ENCODE assay signal across 8 cellular contexts in genomic region chr6:128491643-128492206, GRCh38. TPM values are rescaled to one million over a fixed set of nuclear protein-coding genes. Genes with fewer than 3 reads are reported as not detected.
DNase-seq lines count a peak whose midpoint lies in the region; ATAC-seq, FAIRE-seq and TF ChIP-seq lines count a peak whose summit lies in the region.

No MANE protein-coding gene starts in this region.

- peak overlapping the region; percentile 24 for H2AFZ ChIP-seq in hepatocyte

- DNase-seq in GM12891 (ENCODE audit: insufficient read length, low spot score), result no peak
- no peak for DNase-seq in activated CD8-positive, alpha-beta T cell treated with anti-CD3 and anti-CD28 coated beads, Interleukin-2, amount 10 ng/mL, durations not matched to agents 7 days and 5 days
- DNase-seq in hepatocyte (ENCODE audit: low spot score), result no peak
- DNase-seq in stimulated activated naive CD8-positive, alpha-beta T cell treated with anti-CD3 and anti-CD28 coated beads, Interleukin-15, amount 100 ng/mL, for 72 hours, result no peak
- DNase-seq in RWPE1 (ENCODE audit: low spot score), result no peak
- no peak for DNase-seq in activated naive CD4-positive, alpha-beta T cell (lab: John Stamatoyannopoulos, UW)

- FAIRE-seq in GM12891 (lab: Jason Lieb, UNC), result peak; percentile 69

- no peak overlapping the region for H3K4me3 ChIP-seq in hepatocyte

- H4K20me1 ChIP-seq in hepatocyte (ENCODE audit: insufficient read depth, poor library complexity, severe bottlenecking), result peaks cover 3% of the 10 kb centered on the region

- H3K4me3 Mint-ChIP-seq in activated CD8-positive, alpha-beta T cell treated with anti-CD3 and anti-CD28 coated beads, Interleukin-2, amount 10 ng/mL, durations not matched to agents 7 days and 5 days, result peak overlapping the region; percentile 26
- H3K4me3 Mint-ChIP-seq in stimulated activated naive CD8-positive, alpha-beta T cell treated with anti-CD3 and anti-CD28 coated beads, Interleukin-15, amount 100 ng/mL, for 72 hours, result peak overlapping the region; percentile 34 to 75

- no peak for TF ChIP-seq POLR2A in GM12891 (IDR thresholded peaks at IDR 0.05; ENCODE audit: low read depth, low read length)

- H3K27me3 Mint-ChIP-seq in activated CD8-positive, alpha-beta T cell treated with anti-CD3 and anti-CD28 coated beads, Interleukin-2, amount 10 ng/mL, durations not matched to agents 7 days and 5 days (ENCODE audit: low read depth), result no peaks in the 10 kb centered on the region
- no peaks in the 10 kb centered on the region for H3K27me3 Mint-ChIP-seq in stimulated activated naive CD8-positive, alpha-beta T cell treated with anti-CD3 and anti-CD28 coated beads, Interleukin-15, amount 100 ng/mL, for 72 hours

- POLR2A ChIA-PET in activated CD8-positive, alpha-beta T cell treated with anti-CD3 and anti-CD28 coated beads, Interleukin-2, amount 10 ng/mL, durations not matched to agents 7 days and 5 days (lab: Charles Lee), result interaction anchor here (0.8 kb wide), 1 partner anchor 12 kb away, joined by 3 read pairs; no protein-coding TSS in a partner anchor
- POLR2A ChIA-PET in RWPE1 (lab: Yijun Ruan, JAX; ENCODE audit: low non-redundant PET), result no interaction called here

- CTCF ChIA-PET in activated CD8-positive, alpha-beta T cell treated with anti-CD3 and anti-CD28 coated beads, Interleukin-2, amount 10 ng/mL, durations not matched to agents 7 days and 5 days (lab: Charles Lee), result no interaction called here
- CTCF ChIA-PET in RWPE1 (lab: Yijun Ruan, JAX), result no interaction called here

- H3K27ac ChIP-seq in hepatocyte (peak overlapping the region; percentile 82), RWPE1 (no peak overlapping the region)

- H3K9me3 ChIP-seq in hepatocyte (ENCODE audit: low read depth), result no peaks in the 10 kb centered on the region

- H3K4me1 Mint-ChIP-seq in activated CD8-positive, alpha-beta T cell treated with anti-CD3 and anti-CD28 coated beads, Interleukin-2, amount 10 ng/mL, durations not matched to agents 7 days and 5 days (ENCODE audit: low read depth), result peaks cover 3% of the 10 kb centered on the region
- H3K4me1 Mint-ChIP-seq in stimulated activated naive CD8-positive, alpha-beta T cell treated with anti-CD3 and anti-CD28 coated beads, Interleukin-15, amount 100 ng/mL, for 72 hours, result peaks cover 6% of the 10 kb centered on the region

- no peak overlapping the region for H3K27ac Mint-ChIP-seq in activated CD8-positive, alpha-beta T cell treated with anti-CD3 and anti-CD28 coated beads, Interleukin-2, amount 10 ng/mL, durations not matched to agents 7 days and 5 days
- H3K27ac Mint-ChIP-seq in stimulated activated naive CD8-positive, alpha-beta T cell treated with anti-CD3 and anti-CD28 coated beads, Interleukin-15, amount 100 ng/mL, for 72 hours, result peak overlapping the region in 1 of 2 donors; percentile 55

- no peaks in the 10 kb centered on the region for H3K9me3 Mint-ChIP-seq in activated CD8-positive, alpha-beta T cell treated with anti-CD3 and anti-CD28 coated beads, Interleukin-2, amount 10 ng/mL, durations not matched to agents 7 days and 5 days (ENCODE audit: insufficient read depth)
- H3K9me3 Mint-ChIP-seq in stimulated activated naive CD8-positive, alpha-beta T cell treated with anti-CD3 and anti-CD28 coated beads, Interleukin-15, amount 100 ng/mL, for 72 hours, result no peaks in the 10 kb centered on the region

- peaks cover 7% of the 10 kb centered on the region for H3K4me1 ChIP-seq in hepatocyte (ENCODE audit: insufficient read depth)

- H3K36me3 Mint-ChIP-seq in activated CD8-positive, alpha-beta T cell treated with anti-CD3 and anti-CD28 coated beads, Interleukin-2, amount 10 ng/mL, durations not matched to agents 7 days and 5 days (ENCODE audit: low read depth), result no peaks in the 10 kb centered on the region

- H3K27me3 ChIP-seq in hepatocyte, result no peaks in the 10 kb centered on the region

- TF ChIP-seq CTCF in hepatocyte (IDR thresholded peaks at IDR 0.05; ENCODE audit: poor library complexity) (no peak), RWPE1 (conservative IDR thresholded peaks at IDR 0.05; ENCODE audit: low read depth) (no peak)

- peak overlapping the region; percentile 70 for H3K4me2 ChIP-seq in hepatocyte

- peak; percentile 43 for ATAC-seq in HG03097 (IDR thresholded peaks at IDR 0.05; ENCODE audit: low FRiP score, unreplicated experiment)
- peak; percentile 51 for ATAC-seq in activated CD8-positive, alpha-beta T cell treated with anti-CD3 and anti-CD28 coated beads, Interleukin-2, amount 10 ng/mL, durations not matched to agents 7 days and 5 days
- no peak for ATAC-seq in stimulated activated naive CD8-positive, alpha-beta T cell treated with anti-CD3 and anti-CD28 coated beads, Interleukin-15, amount 100 ng/mL, for 72 hours
- no peak for ATAC-seq in GM18873 (IDR thresholded peaks at IDR 0.05; ENCODE audit: low FRiP score, unreplicated experiment)

- H3K9me2 ChIP-seq in hepatocyte (replicated peaks; ENCODE audit: insufficient read depth), result no peaks in the 10 kb centered on the region

- 66% methylated on average over 8 of the region's 8 CpGs for WGBS in hepatocyte (ENCODE audit: low lambda C conversion rate, missing lambda C conversion rate)

- H3K36me3 ChIP-seq in hepatocyte (replicated peaks; ENCODE audit: insufficient read depth, low read depth), result no peaks in the 10 kb centered on the region

- H3K79me2 ChIP-seq in hepatocyte, result peaks cover 88% of the 10 kb centered on the region

TF ChIP-seq in GM12891, 5 proteins besides CTCF, POLR2A, EP300 and RAD21:
- no peak for TF ChIP-seq SPI1 (IDR thresholded peaks at IDR 0.05; ENCODE audit: low read depth, low read length)
- no peak for TF ChIP-seq PAX5 (IDR thresholded peaks at IDR 0.05; ENCODE audit: insufficient read depth, low read length, severe bottlenecking)
- TF ChIP-seq POU2F2 (IDR thresholded peaks at IDR 0.05; ENCODE audit: low read depth, low read length), result no peak
- TF ChIP-seq POLR2AphosphoS5 (IDR thresholded peaks at IDR 0.05; ENCODE audit: low read depth, low read length), result no peak
- no peak for TF ChIP-seq TAF1 (IDR thresholded peaks at IDR 0.05; ENCODE audit: low read depth, low read length)

RNA-seq across cellular contexts. Expression of gene PTPRK, which starts 28.7 kb away (rescaled TPM):
- polyA plus RNA-seq in GM12891 (2012; ENCODE audit: low read depth, missing spikeins), result 1.3 TPM
- 1 to 10 TPM; 3.1 to 3.6 TPM for total RNA-seq in activated CD8-positive, alpha-beta T cell treated with anti-CD3 and anti-CD28 coated beads, Interleukin-2, amount 10 ng/mL, durations not matched to agents 7 days and 5 days
- 78.5 and 80.2 TPM in 2 replicates for total RNA-seq in hepatocyte
- 42.0 and 43.1 TPM in 2 replicates for polyA plus RNA-seq in hepatocyte

Comparison
In these comparisons a context has a peak if more than half of its experiments do, and no peak if none do; other contexts are left out.
1. ATAC-seq: peak in HG03097 (single experiment) and activated CD8-positive, alpha-beta T cell treated with anti-CD3 and anti-CD28 coated beads, Interleukin-2, amount 10 ng/mL, durations not matched to agents 7 days and 5 days (single experiment); none in stimulated activated naive CD8-positive, alpha-beta T cell treated with anti-CD3 and anti-CD28 coated beads, Interleukin-15, amount 100 ng/mL, for 72 hours (single experiment) and GM18873 (single experiment).
2. RNA of gene PTPRK, which starts 28.7 kb away (total RNA-seq): 78.5 to 80.2 TPM in hepatocyte; 3.1 to 3.6 TPM in activated CD8-positive, alpha-beta T cell treated with anti-CD3 and anti-CD28 coated beads, Interleukin-2, amount 10 ng/mL, durations not matched to agents 7 days and 5 days; every median in the first group is over 10 times any median in the second.